Comparison of ENCODE assay signal across 6 cellular contexts in genomic region chr11:41274831-41275230, GRCh38.
"Had no signal": no experiment of that assay in that cellular context is flagged by ENCODE, and none has a peak within 500 bp of the region (broad histone marks: within the 10 kb centered on the region; RNA-seq: fewer than 3 reads in every experiment).

No MANE protein-coding gene starts in this region.

- H3K27ac ChIP-seq: HL-60 had no signal

- H3K4me3 Mint-ChIP-seq: IgD-negative memory B cell had no signal

- H3K4me3 ChIP-seq: K562 had no signal

- H3K4me1 Mint-ChIP-seq: IgD-negative memory B cell had no signal

- H3K27me3 Mint-ChIP-seq: IgD-negative memory B cell had no signal

- ATAC-seq: HepG2, K562 had no signal

- H3K27ac Mint-ChIP-seq: IgD-negative memory B cell had no signal

- H3K36me3 Mint-ChIP-seq: IgD-negative memory B cell had no signal

- DNase-seq: IMR-90, KBM-7 had no signal
